In genomic region chr14:63759454-63759853, GRCh38 we compare ENCODE assay signal across 1 cellular context.
TF ChIP-seq lines count a peak whose summit lies in the region.

No MANE protein-coding gene starts in this region.

TF ChIP-seq in HepG2, 621 proteins besides CTCF, POLR2A, EP300 and RAD21 (continued from another document):
- no peak for TF ChIP-seq ZNF691 (CRISPR knock-in tag; IDR thresholded peaks at IDR 0.05; ENCODE audit: borderline replicate concordance, low read depth)
- TF ChIP-seq ZSCAN31 (CRISPR knock-in tag; IDR thresholded peaks at IDR 0.05; ENCODE audit: low read depth): no peak
- TF ChIP-seq, protein P1, sequence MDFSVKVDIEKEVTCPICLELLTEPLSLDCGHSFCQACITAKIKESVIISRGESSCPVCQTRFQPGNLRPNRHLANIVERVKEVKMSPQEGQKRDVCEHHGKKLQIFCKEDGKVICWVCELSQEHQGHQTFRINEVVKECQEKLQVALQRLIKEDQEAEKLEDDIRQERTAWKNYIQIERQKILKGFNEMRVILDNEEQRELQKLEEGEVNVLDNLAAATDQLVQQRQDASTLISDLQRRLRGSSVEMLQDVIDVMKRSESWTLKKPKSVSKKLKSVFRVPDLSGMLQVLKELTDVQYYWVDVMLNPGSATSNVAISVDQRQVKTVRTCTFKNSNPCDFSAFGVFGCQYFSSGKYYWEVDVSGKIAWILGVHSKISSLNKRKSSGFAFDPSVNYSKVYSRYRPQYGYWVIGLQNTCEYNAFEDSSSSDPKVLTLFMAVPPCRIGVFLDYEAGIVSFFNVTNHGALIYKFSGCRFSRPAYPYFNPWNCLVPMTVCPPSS (IDR thresholded peaks at IDR 0.05): no peak
- no peak for TF ChIP-seq ZNF562 (CRISPR knock-in tag; IDR thresholded peaks at IDR 0.05; ENCODE audit: borderline replicate concordance)
- no peak for TF ChIP-seq FOXO4 (CRISPR knock-in tag; conservative IDR thresholded peaks at IDR 0.05)
- TF ChIP-seq FOXK2 (IDR thresholded peaks at IDR 0.05): no peak
